Comparison of ENCODE assay signal across 10 cellular contexts in genomic region chr7:155230169-155230593, GRCh38.
A peak's percentile ranks its signal among the peaks of the same experiment; 100 is the strongest.
DNase-seq lines count a peak whose midpoint lies in the region; ATAC-seq, FAIRE-seq and TF ChIP-seq lines count a peak whose summit lies in the region.
"Had no signal": no experiment of that assay in that cellular context is flagged by ENCODE, and none has a peak within 500 bp of the region (broad histone marks: within the 10 kb centered on the region; RNA-seq: fewer than 3 reads in every experiment).

No MANE protein-coding gene starts in this region.

- intact Hi-C loops in pancreas (cut with DNase I), result no loop called here

- H3K9me3 Mint-ChIP-seq in endothelial cell (ENCODE audit: unreplicated experiment), result no peaks in the 10 kb centered on the region

- no peaks in the 10 kb centered on the region for H3K27me3 ChIP-seq in SJSA1 (replicated peaks)
- H3K27me3 ChIP-seq in pancreas, result no peaks in the 10 kb centered on the region

- H3K36me3 ChIP-seq in SJSA1 (no peaks in the 10 kb centered on the region), pancreas (no peaks in the 10 kb centered on the region)

- H3K36me3 Mint-ChIP-seq in endothelial cell (ENCODE audit: low read depth, unreplicated experiment), result no peaks in the 10 kb centered on the region

- 62 to 78% methylated on average over 11 of the region's 11 CpGs for WGBS in pancreas, 2 donors

- TF ChIP-seq CTCF in pancreas (IDR thresholded peaks at IDR 0.05) (no peak), endothelial cell (IDR thresholded peaks at IDR 0.05; ENCODE audit: unreplicated experiment) (no peak)

- peaks cover 18% of the 10 kb centered on the region for H3K4me1 Mint-ChIP-seq in endothelial cell (ENCODE audit: unreplicated experiment)

- H3K9me3 ChIP-seq in SJSA1 (replicated peaks) (no peaks in the 10 kb centered on the region), pancreas (no peaks in the 10 kb centered on the region)

- H3K27ac Mint-ChIP-seq in endothelial cell (ENCODE audit: unreplicated experiment), result no peak overlapping the region

- ATAC-seq in pancreas, result peak; percentile 15 to 64 (median 38)
- no peak for ATAC-seq in HG02759 (IDR thresholded peaks at IDR 0.05; ENCODE audit: unreplicated experiment)
- no peak for ATAC-seq in GM18907 (IDR thresholded peaks at IDR 0.05; ENCODE audit: unreplicated experiment)
- ATAC-seq: GM12878 had no signal

- H3K4me1 ChIP-seq in SJSA1 (replicated peaks) (peaks cover 21% of the 10 kb centered on the region), pancreas (peaks cover 18 to 29% (median 21%) of the 10 kb centered on the region in 3 donors)

- DNase-seq in EL (peak; percentile 98), SJSA1 (ENCODE audit: low read depth in 1 of 2, low spot score in 2 of 2) (peak; percentile 87 to 92), frontal cortex (ENCODE audit: low spot score in 2 of 2) (peak; percentile 72 to 75), pancreas (peak in 4 of 6 donors; percentile 24 to 69 (median 65)), endothelial cell (ENCODE audit: low spot score) (no peak)
- no peak for DNase-seq in activated naive CD4-positive, alpha-beta T cell treated with Interleukin-2 at 50 U/mL for 16 hours
- DNase-seq: activated CD4-positive, alpha-beta T cell treated with anti-CD3 and anti-CD28 coated beads for 4 hours had no signal

- no peak overlapping the region for H3K4me3 Mint-ChIP-seq in endothelial cell (ENCODE audit: unreplicated experiment)

- H3K4me3 ChIP-seq in SJSA1 (no peak overlapping the region), pancreas (no peak overlapping the region)
- H3K4me3 ChIP-seq: GM12878 had no signal

- peaks cover 16% of the 10 kb centered on the region for H3K27me3 Mint-ChIP-seq in endothelial cell (ENCODE audit: unreplicated experiment)

- H3K27ac ChIP-seq in SJSA1, result peak overlapping the region; percentile 54
- peak overlapping the region; percentile 35 to 61 (median 43) for H3K27ac ChIP-seq in pancreas

- FAIRE-seq in frontal cortex (lab: Jason Lieb, UNC) (no peak), pancreas (lab: Jason Lieb, UNC) (no peak)
- FAIRE-seq: GM12878 had no signal

Comparison
In these comparisons a context has a peak if more than half of its experiments do, and no peak if none do; other contexts are left out.
1. DNase-seq: peak in EL (single experiment), SJSA1 (2 of 2), frontal cortex (2 of 2) and pancreas (4 of 6); none in activated naive CD4-positive, alpha-beta T cell treated with Interleukin-2 at 50 U/mL for 16 hours (single experiment) and endothelial cell (single experiment).
2. ATAC-seq: peak in pancreas (4 of 4); none in HG02759 (single experiment) and GM18907 (single experiment).